ENCODE assay signal across 18 cellular contexts in the genomic region with DNA sequence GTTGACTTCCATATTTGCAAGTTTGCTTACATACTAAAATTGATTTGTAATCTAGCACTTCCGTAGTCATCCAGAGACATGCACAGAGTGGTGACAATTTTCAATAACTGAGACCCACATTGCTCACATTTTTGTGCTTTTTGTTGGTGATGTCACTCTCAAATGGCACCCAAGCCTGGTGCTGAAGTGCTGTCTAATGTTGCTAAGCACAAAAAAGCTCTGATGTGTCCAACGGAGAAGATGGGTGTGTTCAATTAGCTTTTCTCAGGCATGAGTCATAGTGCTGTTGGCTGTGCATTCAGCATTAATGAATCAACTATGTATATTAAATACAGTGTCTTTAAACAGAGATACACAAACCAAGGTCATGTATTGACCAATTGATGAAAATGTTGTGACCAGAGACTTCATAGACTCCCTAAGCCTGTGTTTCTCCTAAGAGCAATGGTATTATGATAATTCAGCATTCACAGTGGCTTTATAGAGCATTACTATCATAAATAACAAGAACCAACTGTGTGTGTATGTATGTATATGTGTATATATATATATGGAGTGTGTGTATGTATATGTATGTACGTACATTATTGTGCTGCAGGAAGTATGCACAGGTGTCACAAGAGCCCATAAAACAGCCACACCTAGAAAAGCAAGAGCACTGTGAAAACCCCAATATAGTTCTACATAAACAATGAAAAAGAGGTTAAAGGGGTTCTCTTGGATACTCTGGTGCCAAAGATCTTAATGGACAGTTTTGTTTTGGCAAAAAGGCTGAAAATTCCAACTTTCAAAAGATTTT. TPM values are rescaled to one million over a fixed set of nuclear protein-coding genes. Genes with fewer than 3 reads are reported as not detected.
"Had no signal": no experiment of that assay in that cellular context is flagged by ENCODE, and none has a peak within 500 bp of the region (broad histone marks: within the 10 kb centered on the region; RNA-seq: fewer than 3 reads in every experiment).

No MANE protein-coding gene starts in this region.

- H3K27ac ChIP-seq: adrenal gland, coronary artery, gastrocnemius medialis, heart right ventricle, left ventricle myocardium inferior had no signal

- ATAC-seq: gastrocnemius medialis; heart right ventricle; natural killer cell treated with Interleukin-12 subunit alpha and Interleukin-12 subunit beta and Interleukin-15 and Interleukin-18, amount 100 ng/mL, for 72 hours; stimulated activated memory B cell treated with anti-CD40 and anti-IgM and Interleukin-4, amounts not matched to agents 10 μg/mL and 1 μg/mL and 100 μg/mL, for 72 hours had no signal

- H3K27ac Mint-ChIP-seq: activated CD4-positive, alpha-beta memory T cell treated with anti-CD3 and anti-CD28 coated beads, Interleukin-2, amount 10 ng/mL, durations not matched to agents 7 days and 5 days; activated T-cell treated with anti-CD3 and anti-CD28 coated beads, Interleukin-2, amount 50 U/mL, for 24 hours; natural killer cell treated with Interleukin-12 subunit alpha and Interleukin-12 subunit beta and Interleukin-15 and Interleukin-18, amount 100 ng/mL, for 72 hours; stimulated activated memory B cell treated with anti-CD40 and anti-IgM and Interleukin-4, amounts not matched to agents 10 μg/mL and 1 μg/mL and 100 μg/mL, for 72 hours had no signal

- H3K36me3 Mint-ChIP-seq: natural killer cell treated with Interleukin-12 subunit alpha and Interleukin-12 subunit beta and Interleukin-15 and Interleukin-18, amount 100 ng/mL, for 72 hours; stimulated activated memory B cell treated with anti-CD40 and anti-IgM and Interleukin-4, amounts not matched to agents 10 μg/mL and 1 μg/mL and 100 μg/mL, for 72 hours had no signal

- H3K9me3 Mint-ChIP-seq: activated CD4-positive, alpha-beta memory T cell treated with anti-CD3 and anti-CD28 coated beads, Interleukin-2, amount 10 ng/mL, durations not matched to agents 7 days and 5 days; activated T-cell treated with anti-CD3 and anti-CD28 coated beads, Interleukin-2, amount 50 U/mL, for 24 hours had no signal

- H3K4me1 ChIP-seq: adrenal gland, gastrocnemius medialis, heart right ventricle, left ventricle myocardium inferior had no signal

- H3K4me3 Mint-ChIP-seq: activated CD4-positive, alpha-beta memory T cell treated with anti-CD3 and anti-CD28 coated beads, Interleukin-2, amount 10 ng/mL, durations not matched to agents 7 days and 5 days; activated T-cell treated with anti-CD3 and anti-CD28 coated beads, Interleukin-2, amount 50 U/mL, for 24 hours; central memory CD8-positive, alpha-beta T cell; natural killer cell treated with Interleukin-12 subunit alpha and Interleukin-12 subunit beta and Interleukin-15 and Interleukin-18, amount 100 ng/mL, for 72 hours; stimulated activated memory B cell treated with anti-CD40 and anti-IgM and Interleukin-4, amounts not matched to agents 10 μg/mL and 1 μg/mL and 100 μg/mL, for 72 hours had no signal

- DNase-seq: activated CD4-positive, alpha-beta memory T cell treated with anti-CD3 and anti-CD28 coated beads, Interleukin-2, amount 10 ng/mL, durations not matched to agents 7 days and 5 days; activated CD4-positive, alpha-beta T cell treated with anti-CD3 and anti-CD28 coated beads for 4 hours; activated naive CD4-positive, alpha-beta T cell treated with anti-CD3 and anti-CD28 coated beads, Interleukin-2, amount 50 U/mL, for 16 hours; activated T-cell treated with anti-CD3 and anti-CD28 coated beads, Interleukin-2, amount 50 U/mL, for 24 hours; adrenal gland; gastrocnemius medialis; heart right ventricle; left ventricle myocardium inferior; mesendoderm; posterior cingulate gyrus; stimulated activated CD4-positive, alpha-beta T cell treated with anti-CD3 and anti-CD28 coated beads, Interleukin-2, amount 100 ng/mL, for 48 hours; T-helper 2 cell had no signal

- H3K36me3 ChIP-seq: adrenal gland, gastrocnemius medialis, heart right ventricle, left ventricle myocardium inferior had no signal

- H3K27me3 Mint-ChIP-seq: activated CD4-positive, alpha-beta memory T cell treated with anti-CD3 and anti-CD28 coated beads, Interleukin-2, amount 10 ng/mL, durations not matched to agents 7 days and 5 days; activated T-cell treated with anti-CD3 and anti-CD28 coated beads, Interleukin-2, amount 50 U/mL, for 24 hours; central memory CD8-positive, alpha-beta T cell; natural killer cell treated with Interleukin-12 subunit alpha and Interleukin-12 subunit beta and Interleukin-15 and Interleukin-18, amount 100 ng/mL, for 72 hours; stimulated activated memory B cell treated with anti-CD40 and anti-IgM and Interleukin-4, amounts not matched to agents 10 μg/mL and 1 μg/mL and 100 μg/mL, for 72 hours had no signal

- H3K9me3 ChIP-seq: adrenal gland, gastrocnemius medialis, heart right ventricle, left ventricle myocardium inferior had no signal

- H3K27me3 ChIP-seq: adrenal gland, gastrocnemius medialis, heart right ventricle had no signal

- H3K4me3 ChIP-seq: adrenal gland, coronary artery, gastrocnemius medialis, heart right ventricle, left ventricle myocardium inferior had no signal

- H3K4me1 Mint-ChIP-seq: activated CD4-positive, alpha-beta memory T cell treated with anti-CD3 and anti-CD28 coated beads, Interleukin-2, amount 10 ng/mL, durations not matched to agents 7 days and 5 days; central memory CD8-positive, alpha-beta T cell; stimulated activated memory B cell treated with anti-CD40 and anti-IgM and Interleukin-4, amounts not matched to agents 10 μg/mL and 1 μg/mL and 100 μg/mL, for 72 hours had no signal

RNA-seq across cellular contexts. Expression of gene VCX3B, which starts 31.1 kb away (rescaled TPM):
- total RNA-seq: activated CD4-positive, alpha-beta memory T cell treated with anti-CD3 and anti-CD28 coated beads, Interleukin-2, amount 10 ng/mL, durations not matched to agents 7 days and 5 days; adrenal gland; gastrocnemius medialis; left ventricle myocardium inferior; natural killer cell treated with Interleukin-12 subunit alpha and Interleukin-12 subunit beta and Interleukin-15 and Interleukin-18, amount 100 ng/mL, for 72 hours; skeletal muscle tissue; ureter had no signal
